In genomic region chrX:31123335-31123734, GRCh38 we compare ENCODE assay signal across 17 cellular contexts. TPM values are rescaled to one million over a fixed set of nuclear protein-coding genes. Genes with fewer than 3 reads are reported as not detected.
A peak's percentile ranks its signal among the peaks of the same experiment; 100 is the strongest.
DNase-seq lines count a peak whose midpoint lies in the region; ATAC-seq, FAIRE-seq and TF ChIP-seq lines count a peak whose summit lies in the region.
"Had no signal": no experiment of that assay in that cellular context is flagged by ENCODE, and none has a peak within 500 bp of the region (broad histone marks: within the 10 kb centered on the region; RNA-seq: fewer than 3 reads in every experiment).

No MANE protein-coding gene starts in this region.

- peak overlapping the region in 4 of 5 experiments; percentile 12 to 52 (median 24) for H3K27ac Mint-ChIP-seq in brain
- H3K27ac Mint-ChIP-seq: CD8-positive, alpha-beta memory T cell; GM23338 had no signal

- no peaks in the 10 kb centered on the region for H3K9me3 ChIP-seq in left ventricle myocardium inferior (replicated peaks)
- no peaks in the 10 kb centered on the region for H3K9me3 ChIP-seq in pancreas
- H3K9me3 ChIP-seq: A549, BE2C, Caco-2 had no signal

- H3K9me3 Mint-ChIP-seq in brain: peaks cover 0 to 3% (median 0%) of the 10 kb centered on the region in 5 experiments
- H3K9me3 Mint-ChIP-seq: GM23338 had no signal

- FAIRE-seq in pancreas (lab: Jason Lieb, UNC): peak; percentile 61

- H3K4me1 ChIP-seq in left ventricle myocardium inferior (peaks cover 33% of the 10 kb centered on the region), pancreas (no peaks in the 10 kb centered on the region)
- H3K4me1 ChIP-seq: A549, BE2C, Caco-2 had no signal

- peaks cover 7% of the 10 kb centered on the region for H3K36me3 ChIP-seq in left ventricle myocardium inferior
- no peaks in the 10 kb centered on the region for H3K36me3 ChIP-seq in pancreas
- H3K36me3 ChIP-seq: BE2C had no signal

- H3K27me3 Mint-ChIP-seq in brain: peaks cover 3% of the 10 kb centered on the region

- H3K4me1 Mint-ChIP-seq in brain: peaks cover 33% of the 10 kb centered on the region
- H3K4me1 Mint-ChIP-seq: CD8-positive, alpha-beta memory T cell had no signal

- DNase-seq in left ventricle myocardium inferior (no peak), Right ventricle myocardium inferior (ENCODE audit: missing footprints) (no peak), Kasumi-1 (lab: John Stamatoyannopoulos, UW) (peak; percentile 2 to 4), pancreas (no peak), NCI-H2196 treated with DMSO at 0.1 percent for 48 hours (lab: John Stamatoyannopoulos, UW; ENCODE audit: unreplicated experiment) (no peak)
- DNase-seq: BE2C; Caco-2; CD8-positive, alpha-beta memory T cell; DND-41; GF-D8; H7 had no signal

- no peak for TF ChIP-seq CTCF in left ventricle myocardium inferior (IDR thresholded peaks at IDR 0.05; ENCODE audit: borderline replicate concordance)
- TF ChIP-seq CTCF in brain (conservative IDR thresholded peaks at IDR 0.05): no peak
- no peak for TF ChIP-seq CTCF in pancreas (IDR thresholded peaks at IDR 0.05)

- peak overlapping the region in 1 of 5 experiments; percentile 18 for H3K4me3 Mint-ChIP-seq in brain
- H3K4me3 Mint-ChIP-seq: CD8-positive, alpha-beta memory T cell; GM23338 had no signal

- intact Hi-C loops in left ventricle myocardium inferior (cut with micrococcal nuclease) (no loop called here), Right ventricle myocardium inferior (cut with DNase I) (no loop called here), pancreas (cut with DNase I) (no loop called here)

- peaks cover 27% of the 10 kb centered on the region for H3K36me3 Mint-ChIP-seq in brain
- H3K36me3 Mint-ChIP-seq: CD8-positive, alpha-beta memory T cell had no signal

- H3K27me3 ChIP-seq in left ventricle myocardium inferior (ENCODE audit: low read depth) (no peaks in the 10 kb centered on the region), pancreas (no peaks in the 10 kb centered on the region)
- H3K27me3 ChIP-seq: BE2C had no signal

- ATAC-seq in Right ventricle myocardium inferior (no peak), pancreas (no peak), GM18517 (IDR thresholded peaks at IDR 0.05; ENCODE audit: unreplicated experiment) (no peak), HG02852 (IDR thresholded peaks at IDR 0.05; ENCODE audit: unreplicated experiment) (no peak)
- ATAC-seq: A549, GM23338 had no signal

- H3K27ac ChIP-seq in left ventricle myocardium inferior (replicated peaks) (peak overlapping the region; percentile 38), pancreas (no peak overlapping the region)
- H3K27ac ChIP-seq: A549 had no signal

- 71 to 79% methylated on average over 3 of the region's 3 CpGs for WGBS in pancreas, 2 donors

- H3K4me3 ChIP-seq in left ventricle myocardium inferior (no peak overlapping the region), pancreas (no peak overlapping the region)
- H3K4me3 ChIP-seq: A549, GM23338 had no signal

RNA-seq across cellular contexts. Expression of gene FTHL17, which starts 51.5 kb away (rescaled TPM):
- total RNA-seq in left ventricle myocardium inferior: not detected
- not detected for total RNA-seq in Right ventricle myocardium inferior
- polyA plus RNA-seq in brain (ENCODE audit: insufficient read depth, low read depth, low replicate concordance): not detected
- total RNA-seq in pancreas: not detected
- polyA plus RNA-seq in pancreas: not detected
- total RNA-seq: Caco-2; CD8-positive, alpha-beta memory T cell; GM23338; H7 had no signal
- polyA plus RNA-seq: A549; AG04450; CD8-positive, alpha-beta memory T cell; GM23338 had no signal

Comparison
In these comparisons a context has a peak if more than half of its experiments do, and no peak if none do; other contexts are left out.
1. DNase-seq: peak in Kasumi-1 (2 of 2); none in left ventricle myocardium inferior (single experiment), Right ventricle myocardium inferior (single experiment), pancreas (0 of 6) and NCI-H2196 treated with DMSO at 0.1 percent for 48 hours (single experiment).